Comparison of ENCODE assay signal across 15 cellular contexts in genomic region chr2:111050701-111051376, GRCh38.
A peak's percentile ranks its signal among the peaks of the same experiment; 100 is the strongest.
DNase-seq lines count a peak whose midpoint lies in the region; ATAC-seq and TF ChIP-seq lines count a peak whose summit lies in the region.
"Had no signal": no experiment of that assay in that cellular context is flagged by ENCODE, and none has a peak within 500 bp of the region (broad histone marks: within the 10 kb centered on the region; RNA-seq: fewer than 3 reads in every experiment).

No MANE protein-coding gene starts in this region.

- no peaks in the 10 kb centered on the region for H3K9me3 Mint-ChIP-seq in MCF 10A (ENCODE audit: unreplicated experiment)
- H3K9me3 Mint-ChIP-seq in effector memory CD8-positive, alpha-beta T cell = no peaks in the 10 kb centered on the region
- H3K9me3 Mint-ChIP-seq in type B pancreatic cell = peaks cover 4% of the 10 kb centered on the region

- DNase-seq in breast epithelium (ENCODE audit: low spot score in 2 of 2) (no peak), MCF 10A (ENCODE audit: unreplicated experiment) (no peak), type B pancreatic cell (ENCODE audit: extremely low spot score, unreplicated experiment) (no peak), sciatic nerve (ENCODE audit: low spot score) (no peak), NCI-H345 (lab: John Stamatoyannopoulos, UW) (no peak), SKM-1 (lab: John Stamatoyannopoulos, UW; ENCODE audit: unreplicated experiment) (no peak)
- DNase-seq in effector memory CD8-positive, alpha-beta T cell = no peak
- DNase-seq: foreskin fibroblast, GM23248, Kasumi-1, midbrain, NCI-H2081 treated with DMSO at 0.1 percent for 48 hours, SHP77 treated with DMSO at 0.1 percent for 48 hours had no signal

- H3K4me3 ChIP-seq in breast epithelium (no peak overlapping the region), Loucy (ENCODE audit: low read length, poor library complexity, severe bottlenecking) (no peak overlapping the region)
- H3K4me3 ChIP-seq: GM23248, prostate gland had no signal

- no peak overlapping the region for H3K9ac ChIP-seq in Loucy (ENCODE audit: low read depth, low read length, poor library complexity, severe bottlenecking)
- H3K9ac ChIP-seq: GM23248 had no signal

- no peaks in the 10 kb centered on the region for H4K20me1 ChIP-seq in Loucy (ENCODE audit: insufficient read depth, low read length, poor library complexity, severe bottlenecking)

- no peak overlapping the region for H3K27ac Mint-ChIP-seq in MCF 10A (ENCODE audit: low read depth, unreplicated experiment)
- H3K27ac Mint-ChIP-seq in effector memory CD8-positive, alpha-beta T cell = peak overlapping the region; percentile 11 to 72
- peak overlapping the region; percentile 82 for H3K27ac Mint-ChIP-seq in type B pancreatic cell

- peak overlapping the region; percentile 29 for H3K4me2 ChIP-seq in Loucy (ENCODE audit: low read depth, low read length, poor library complexity, severe bottlenecking)

- no peak for TF ChIP-seq POLR2A in breast epithelium (IDR thresholded peaks at IDR 0.05)

- no peaks in the 10 kb centered on the region for H3K27me3 ChIP-seq in breast epithelium
- H3K27me3 ChIP-seq in Loucy (ENCODE audit: insufficient read depth, low read length, poor library complexity, severe bottlenecking) = no peaks in the 10 kb centered on the region

- TF ChIP-seq CTCF in breast epithelium (IDR thresholded peaks at IDR 0.05) (no peak), MCF 10A (IDR thresholded peaks at IDR 0.05; ENCODE audit: unreplicated experiment) (no peak), Loucy (conservative IDR thresholded peaks at IDR 0.05; ENCODE audit: low read length) (no peak), type B pancreatic cell (conservative IDR thresholded peaks at IDR 0.05) (no peak)

- POLR2A ChIA-PET in MCF 10A (lab: Yijun Ruan, JAX) = no interaction called here

- H3K27me3 Mint-ChIP-seq in MCF 10A (ENCODE audit: insufficient read depth, unreplicated experiment) = peaks cover 91% of the 10 kb centered on the region
- H3K27me3 Mint-ChIP-seq in effector memory CD8-positive, alpha-beta T cell = peaks cover 18 to 36% of the 10 kb centered on the region in 2 donors
- peaks cover 30% of the 10 kb centered on the region for H3K27me3 Mint-ChIP-seq in type B pancreatic cell

- H3K9me2 ChIP-seq in Loucy (replicated peaks; ENCODE audit: low read depth, low read length) = no peaks in the 10 kb centered on the region

- CTCF ChIA-PET in MCF 10A (lab: Yijun Ruan, JAX) = interaction anchor here (1.0 kb wide), 1 partner anchor 19 kb away, joined by 5 read pairs; no protein-coding TSS in a partner anchor

- BruUV-seq in MCF 10A (replicated peaks; lab: Mats Ljungman, UMichigan) = no TSS peak

- H3K4me3 Mint-ChIP-seq in MCF 10A (ENCODE audit: unreplicated experiment) (no peak overlapping the region), type B pancreatic cell (peak overlapping the region; percentile 29)
- H3K4me3 Mint-ChIP-seq in effector memory CD8-positive, alpha-beta T cell = peak overlapping the region; percentile 13 to 54

- H3K4me1 Mint-ChIP-seq in MCF 10A (ENCODE audit: insufficient read depth, unreplicated experiment) (no peaks in the 10 kb centered on the region), type B pancreatic cell (ENCODE audit: unreplicated experiment) (peaks cover 23% of the 10 kb centered on the region)
- peaks cover 17 to 18% of the 10 kb centered on the region in 2 donors for H3K4me1 Mint-ChIP-seq in effector memory CD8-positive, alpha-beta T cell (ENCODE audit: low read depth in 2 of 2)

- intact Hi-C loops in breast epithelium (cut with DNase I; ENCODE audit: low total_unique reads) = no loop called here
- intact Hi-C loops in MCF 10A (cut with micrococcal nuclease) = no loop called here
- intact Hi-C loops in sciatic nerve (cut with DNase I) = no loop called here

- ATAC-seq in effector memory CD8-positive, alpha-beta T cell (replicated peaks) = peak; percentile 62
- no peak for ATAC-seq in sciatic nerve

- H3K36me3 ChIP-seq in breast epithelium = no peaks in the 10 kb centered on the region
- H3K36me3 ChIP-seq in Loucy (ENCODE audit: insufficient read depth, low read length) = no peaks in the 10 kb centered on the region
- H3K36me3 ChIP-seq: prostate gland had no signal

- H3K36me3 Mint-ChIP-seq in MCF 10A (ENCODE audit: insufficient read depth, unreplicated experiment) (no peaks in the 10 kb centered on the region), type B pancreatic cell (no peaks in the 10 kb centered on the region)
- peaks cover 5% of the 10 kb centered on the region for H3K36me3 Mint-ChIP-seq in effector memory CD8-positive, alpha-beta T cell (ENCODE audit: insufficient read depth)

- no peaks in the 10 kb centered on the region for H3F3A ChIP-seq in Loucy (ENCODE audit: low read depth)

- no peaks in the 10 kb centered on the region for H3K9me3 ChIP-seq in breast epithelium
- no peaks in the 10 kb centered on the region for H3K9me3 ChIP-seq in Loucy (ENCODE audit: insufficient read depth, low read depth, low read length)
- H3K9me3 ChIP-seq: prostate gland had no signal

- peak overlapping the region; percentile 19 to 22 for H3K27ac ChIP-seq in breast epithelium
- H3K27ac ChIP-seq: GM23248, prostate gland had no signal

- H2AFZ ChIP-seq in Loucy (ENCODE audit: low read length) = peak overlapping the region; percentile 30; the same call in 1 of the 2 replicates
- H2AFZ ChIP-seq: GM23248 had no signal

- H3K4me1 ChIP-seq in breast epithelium = no peaks in the 10 kb centered on the region
- H3K4me1 ChIP-seq in Loucy (ENCODE audit: insufficient read depth, low read length, poor library complexity, severe bottlenecking) = peaks cover 37% of the 10 kb centered on the region
- H3K4me1 ChIP-seq: prostate gland had no signal

- no peaks in the 10 kb centered on the region for H3K79me2 ChIP-seq in Loucy (ENCODE audit: insufficient read depth, low read length)
